In the genomic region with DNA sequence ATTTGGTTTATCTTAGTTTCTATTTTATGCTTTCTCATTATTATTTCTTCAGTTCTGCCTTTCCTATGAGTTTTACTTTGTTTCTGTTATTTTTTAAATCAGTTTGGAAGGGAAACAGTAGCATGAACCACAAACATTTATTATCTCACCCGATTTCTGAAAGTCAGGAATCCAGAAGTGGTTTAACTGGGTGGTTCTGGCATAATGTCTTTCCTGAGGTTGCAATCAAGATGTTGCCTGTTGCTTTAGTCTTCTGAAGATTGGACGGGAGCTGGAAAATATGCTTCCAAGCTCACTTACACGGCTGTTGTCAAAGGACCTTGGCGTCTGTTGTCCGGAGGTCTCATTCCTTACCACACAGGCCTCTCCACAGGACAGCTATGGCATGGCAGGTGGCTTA, we compare ENCODE assay signal across 15 cellular contexts. TPM values are rescaled to one million over a fixed set of nuclear protein-coding genes. Genes with fewer than 3 reads are reported as not detected.
A peak's percentile ranks its signal among the peaks of the same experiment; 100 is the strongest.
DNase-seq lines count a peak whose midpoint lies in the region; ATAC-seq and TF ChIP-seq lines count a peak whose summit lies in the region.
"Had no signal": no experiment of that assay in that cellular context is flagged by ENCODE, and none has a peak within 500 bp of the region (broad histone marks: within the 10 kb centered on the region; RNA-seq: fewer than 3 reads in every experiment).

No MANE protein-coding gene starts in this region.

- TF ChIP-seq CTCF in IMR-90 (conservative IDR thresholded peaks at IDR 0.05; ENCODE audit: low read depth, low read length) (no peak), fibroblast of pulmonary artery (IDR thresholded peaks at IDR 0.05; ENCODE audit: low read length, missing control alignments) (no peak)

- H4K8ac ChIP-seq in IMR-90 (ENCODE audit: low read depth in 2 of 2, low read length in 2 of 2), result no peak overlapping the region

- peak overlapping the region; percentile 3; the same call in 1 of the 2 replicates for H2BK120ac ChIP-seq in IMR-90 (ENCODE audit: low read depth, low read length)

- no peak overlapping the region for H3K56ac ChIP-seq in IMR-90 (ENCODE audit: extremely low read depth, insufficient read depth, low read length)

- H2BK15ac ChIP-seq in IMR-90 (ENCODE audit: low read depth, low read length), result peak overlapping the region; percentile 68; the same call in 2 of the 3 replicates

- no peaks in the 10 kb centered on the region for H4K20me1 ChIP-seq in IMR-90 (ENCODE audit: insufficient read depth, low read length)

- H4K5ac ChIP-seq in IMR-90 (ENCODE audit: low read depth, low read length), result no peak overlapping the region

- ATAC-seq in IMR-90 (ENCODE audit: low read depth) (no peak), left colon (no peak)

- BruUV-seq in IMR-90 (replicated peaks; lab: Mats Ljungman, UMichigan), result no TSS peak

- H3K18ac ChIP-seq in IMR-90 (ENCODE audit: low read depth, low read length), result no peak overlapping the region

- peak overlapping the region; percentile 62; the same call in 1 of the 2 replicates for H2AK5ac ChIP-seq in IMR-90 (ENCODE audit: low read depth, low read length)

- no peak overlapping the region for H3K27ac ChIP-seq in IMR-90 (ENCODE audit: insufficient read depth, low read length)
- H3K27ac ChIP-seq: 22Rv1, SJSA1 had no signal

- no peak overlapping the region for H2AFZ ChIP-seq in IMR-90 (replicated peaks; ENCODE audit: low read length, poor library complexity)

- H2AK9ac ChIP-seq in IMR-90 (replicated peaks; ENCODE audit: low read depth, low read length, poor library complexity), result no peak overlapping the region

- no peaks in the 10 kb centered on the region for H3K9me3 ChIP-seq in IMR-90 (ENCODE audit: control insufficient read depth, insufficient read depth, low read length)
- H3K9me3 ChIP-seq: SJSA1 had no signal

- H3K4me3 ChIP-seq in IMR-90 (ENCODE audit: insufficient read depth, low read depth, low read length), result no peak overlapping the region
- no peak overlapping the region for H3K4me3 ChIP-seq in fibroblast of pulmonary artery (replicated peaks; ENCODE audit: low read depth, low read length)
- H3K4me3 ChIP-seq: SJSA1 had no signal

- no peak overlapping the region for H3K9ac ChIP-seq in IMR-90 (ENCODE audit: low read depth, low read length)

- 0 out of 4 replicates have a peak, but pooled peaks cover 0 to 4% of the 10 kb centered on the region in 2 experiments for H3K79me1 ChIP-seq in IMR-90 (ENCODE audit: low read depth in 1 of 2, low read length in 2 of 2)

- DNase-seq in AG08395 (ENCODE audit: low spot score), result peak; percentile 55
- no peak for DNase-seq in IMR-90
- DNase-seq in astrocyte of the hippocampus (ENCODE audit: low read depth, low spot score), result peak; percentile 77
- DNase-seq in fibroblast of pulmonary artery (ENCODE audit: low read depth), result peak; percentile 20
- no peak for DNase-seq in iPS-NIHi11 (ENCODE audit: low spot score)
- no peak for DNase-seq in left colon
- no peak for DNase-seq in DMS79 treated with DMSO at 0.1 percent for 48 hours (lab: John Stamatoyannopoulos, UW)
- DNase-seq in islet precursor cell, result no peak
- DNase-seq: H9; NCI-H1436 treated with DMSO at 0.1 percent for 48 hours; NCI-H2081 treated with DMSO at 0.1 percent for 48 hours; NCI-H526 treated with DMSO at 0.1 percent for 48 hours; NK-92 treated with Interleukin-12 subunit alpha and Interleukin-12 subunit beta, amount 100 ng/mL, for 24 hours had no signal

- H3K9me1 ChIP-seq in IMR-90 (ENCODE audit: insufficient read depth, low read length), result peaks cover 5% of the 10 kb centered on the region; the same call in 1 of the 2 replicates

- H3K4ac ChIP-seq in IMR-90 (ENCODE audit: low read depth, low read length), result peak overlapping the region; percentile 48; the same call in 1 of the 2 replicates

- no peak overlapping the region for H3K23ac ChIP-seq in IMR-90 (ENCODE audit: low read depth, low read length)

- TF ChIP-seq POLR2A in IMR-90 (IDR thresholded peaks at IDR 0.05; ENCODE audit: low read depth, low read length), result no peak

- H4K91ac ChIP-seq in IMR-90 (ENCODE audit: insufficient read depth, low read depth, low read length), result no peak overlapping the region

- no CpG with 5 or more reads among the region's 5 CpGs for WGBS in IMR-90 (ENCODE audit: extremely low coverage in 2 of 2, insufficient read length in 1 of 2), 2 experiments

- intact Hi-C loops in IMR-90 (cut with micrococcal nuclease), result no loop called here
- intact Hi-C loops in left colon (cut with DNase I, micrococcal nuclease), result no loop called here

- TF ChIP-seq RAD21 in IMR-90 (IDR thresholded peaks at IDR 0.05; ENCODE audit: low read length), result no peak

- no peaks in the 10 kb centered on the region for H3K36me3 ChIP-seq in IMR-90 (ENCODE audit: control insufficient read depth, insufficient read depth, low read length)
- H3K36me3 ChIP-seq: SJSA1 had no signal

- H2BK5ac ChIP-seq in IMR-90 (ENCODE audit: low read depth, low read length, poor library complexity, severe bottlenecking), result no peak overlapping the region

- H3K27me3 ChIP-seq in IMR-90 (ENCODE audit: control insufficient read depth, insufficient read depth, low read length), result no peaks in the 10 kb centered on the region
- H3K27me3 ChIP-seq: SJSA1 had no signal

- no peak overlapping the region for H3K4me2 ChIP-seq in IMR-90 (ENCODE audit: low read depth, low read length)

- in situ Hi-C loops in IMR-90 (cut with MboI; ENCODE audit: low sequenced_read_pairs), result no loop called here

- H2BK20ac ChIP-seq in IMR-90 (ENCODE audit: low read depth, low read length), result peak overlapping the region; percentile 51

- dilution Hi-C loops in IMR-90 (cut with HindIII; ENCODE audit: low sequenced_read_pairs, unreplicated experiment), result no loop called here

- POLR2A ChIA-PET in IMR-90 (lab: Charles Lee; ENCODE audit: unreplicated experiment), result no interaction called here

- CTCF ChIA-PET in IMR-90 (lab: Yijun Ruan, JAX), result interaction anchor here (0.7 kb wide), 2 partner anchors 88 to 224 kb away, joined by 3 read pairs; no protein-coding TSS in a partner anchor

- no peak overlapping the region; the same call in 1 of the 2 replicates for H3K14ac ChIP-seq in IMR-90 (replicated peaks; ENCODE audit: low read depth, low read length)

- H3K4me1 ChIP-seq in IMR-90 (ENCODE audit: control insufficient read depth, insufficient read depth, low read length), result peaks cover 7% of the 10 kb centered on the region

TF ChIP-seq in IMR-90, 13 proteins besides CTCF, POLR2A, EP300 and RAD21:
- no peak for TF ChIP-seq CHD1 (IDR thresholded peaks at IDR 0.05; ENCODE audit: low read depth, low read length)
- no peak for TF ChIP-seq RFX5 (IDR thresholded peaks at IDR 0.05; ENCODE audit: low read depth, low read length)

RNA-seq across cellular contexts. Expression of gene SNRPE, which starts 50.4 kb away (rescaled TPM):
- total RNA-seq in IMR-90 (2012; rRNA removed) (43.6 and 118 TPM in 2 replicates), left colon (10 to 100 TPM; 52.1 to 71.4 TPM)
- polyA plus RNA-seq in IMR-90 (2012; rRNA removed), result 178 and 219 TPM in 2 replicates
- 15.8 and 48.1 TPM in 2 replicates for polyA plus RNA-seq in IMR-90 (2012; cell fraction: cytosol; rRNA removed)
- 12.1 and 50.7 TPM in 2 replicates for polyA plus RNA-seq in IMR-90 (2012; cell fraction: nucleus; rRNA removed; ENCODE audit: low replicate concordance)

Comparison
In these comparisons a context has a peak if more than half of its experiments do, and no peak if none do; other contexts are left out.
1. DNase-seq: peak in AG08395 (single experiment), astrocyte of the hippocampus (single experiment) and fibroblast of pulmonary artery (single experiment); none in IMR-90 (single experiment), iPS-NIHi11 (single experiment), left colon (0 of 2), DMS79 treated with DMSO at 0.1 percent for 48 hours (single experiment) and islet precursor cell (single experiment).